In the genomic region with DNA sequence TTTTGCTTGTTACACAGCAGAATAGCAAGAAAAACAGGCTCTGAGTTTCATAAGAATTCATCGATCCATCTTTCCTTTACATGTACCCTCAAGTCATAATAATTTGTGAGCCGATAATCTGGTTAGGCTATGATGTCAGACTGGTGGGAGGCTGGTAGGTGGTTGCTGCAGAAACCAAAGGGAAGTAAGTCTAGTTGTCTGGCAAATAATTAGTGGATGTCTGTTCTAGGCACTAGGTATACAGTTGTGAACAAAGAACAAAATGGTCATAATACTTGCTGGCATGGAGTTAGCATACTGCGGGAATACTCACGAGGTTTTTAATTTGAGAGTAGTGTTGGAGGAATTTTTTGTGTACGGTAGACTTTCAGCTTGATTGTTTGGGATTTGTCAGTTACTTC, we compare ENCODE assay signal across 11 cellular contexts.
DNase-seq lines count a peak whose midpoint lies in the region; ATAC-seq, FAIRE-seq and TF ChIP-seq lines count a peak whose summit lies in the region.
"Had no signal": no experiment of that assay in that cellular context is flagged by ENCODE, and none has a peak within 500 bp of the region (broad histone marks: within the 10 kb centered on the region; RNA-seq: fewer than 3 reads in every experiment).

No MANE protein-coding gene starts in this region.

- no peak for FAIRE-seq in D721Med (lab: Jason Lieb, UNC)
- FAIRE-seq: endometrium had no signal

- H3K36me3 ChIP-seq in neutrophil = no peaks in the 10 kb centered on the region

- DNase-seq in MV-4-11 (lab: John Stamatoyannopoulos, UW) = peak; percentile 56
- peak; percentile 60 for DNase-seq in astrocyte of the hippocampus (ENCODE audit: low read depth, low spot score)
- no peak for DNase-seq in D721Med (ENCODE audit: insufficient read length, low spot score)
- DNase-seq: NCI-H2227 treated with DMSO at 0.1 percent for 48 hours had no signal

- ATAC-seq in HG03354 (IDR thresholded peaks at IDR 0.05; ENCODE audit: poor library complexity, severe bottlenecking, unreplicated experiment) (no peak), GM21717 (IDR thresholded peaks at IDR 0.05; ENCODE audit: unreplicated experiment) (no peak)
- ATAC-seq: SK-N-SH treated with all-trans-retinoic acid at 6 μM for 48 hours had no signal

- peaks cover 83 to 98% of the 10 kb centered on the region in 2 experiments for H3K4me1 ChIP-seq in neutrophil (ENCODE audit: control insufficient read depth in 1 of 2, insufficient read depth in 1 of 2, low read depth in 1 of 2, low read length in 1 of 2)

- peak overlapping the region; percentile 20; the same call in 1 of the 2 replicates for H3K4me3 ChIP-seq in GM08714 (ENCODE audit: low read length)
- H3K4me3 ChIP-seq in neutrophil (ENCODE audit: low read depth in 1 of 2, low read length in 1 of 2) = no peak overlapping the region

- peak overlapping the region; percentile 65 for H3K27ac ChIP-seq in neutrophil
- H3K27ac ChIP-seq: parathyroid adenoma had no signal

- no peak for TF ChIP-seq CTCF in neutrophil (IDR thresholded peaks at IDR 0.05)
- TF ChIP-seq CTCF in D721Med (IDR thresholded peaks at IDR 0.05; ENCODE audit: insufficient read depth, missing control alignments) = no peak

- H3K9me3 ChIP-seq in neutrophil = no peaks in the 10 kb centered on the region

- no peaks in the 10 kb centered on the region for H3K27me3 ChIP-seq in neutrophil
